1 cellular context compared by ENCODE assay signal in the genomic region with DNA sequence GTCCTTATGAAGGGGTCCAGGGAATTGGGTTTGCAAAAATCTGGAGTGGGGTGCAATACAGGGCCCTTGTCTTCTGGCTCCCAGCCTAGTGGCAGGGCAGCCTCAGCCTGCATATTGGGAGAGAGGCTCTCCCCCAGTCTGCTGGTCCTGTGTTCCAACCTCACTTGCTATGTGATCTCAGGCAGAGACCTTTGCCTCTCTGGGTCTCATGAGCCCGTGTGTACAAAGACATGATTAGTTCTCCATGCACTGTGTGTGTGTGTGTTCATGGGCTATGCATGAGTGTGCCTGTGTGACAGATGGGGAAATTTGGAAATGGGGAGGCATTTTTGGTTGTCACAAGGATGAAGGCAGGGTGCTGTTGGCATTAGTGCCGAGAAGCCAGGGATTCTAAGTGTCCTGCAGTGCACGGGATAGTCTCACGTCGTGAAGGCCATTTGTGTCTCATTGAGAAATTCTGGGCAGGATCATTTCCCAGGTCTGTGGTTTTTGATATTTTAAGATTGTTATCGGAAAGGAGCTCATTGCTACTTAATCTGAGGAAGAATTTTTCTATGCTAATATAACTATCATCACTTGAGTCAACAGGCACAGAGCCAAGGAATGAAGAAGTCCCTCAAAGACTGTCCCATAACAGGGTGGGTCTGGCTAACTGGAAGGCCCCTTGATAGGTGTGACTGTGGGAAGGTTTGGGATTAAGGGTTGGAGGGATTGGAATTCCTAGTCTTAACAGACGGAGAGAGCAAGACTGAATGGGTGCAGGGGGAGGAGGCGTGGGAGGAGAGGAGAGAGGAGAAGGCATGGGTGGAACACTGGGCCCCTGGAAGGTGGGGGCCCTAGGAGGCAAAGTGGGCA.
TF ChIP-seq lines count a peak whose summit lies in the region.

No MANE protein-coding gene starts in this region.

TF ChIP-seq in H1, 55 proteins besides CTCF, POLR2A, EP300 and RAD21:
- TF ChIP-seq CBX8 (IDR thresholded peaks at IDR 0.05; ENCODE audit: borderline replicate concordance, low read depth, low read length) (no peak), FOSL1 (IDR thresholded peaks at IDR 0.05; ENCODE audit: insufficient read depth, low read depth, low read length) (no peak), BRCA1 (IDR thresholded peaks at IDR 0.05; ENCODE audit: low read depth, low read length) (no peak), ASH2L (IDR thresholded peaks at IDR 0.05; ENCODE audit: low read length) (no peak), PHF8 (conservative IDR thresholded peaks at IDR 0.05; ENCODE audit: low read depth, low read length) (no peak), SAP30 (IDR thresholded peaks at IDR 0.05; ENCODE audit: insufficient read depth, insufficient replicate concordance, low read length) (no peak), TAF7 (optimal IDR thresholded peaks at IDR 0.05; ENCODE audit: borderline replicate concordance, low read depth, low read length) (no peak)
- TF ChIP-seq, protein P1, sequence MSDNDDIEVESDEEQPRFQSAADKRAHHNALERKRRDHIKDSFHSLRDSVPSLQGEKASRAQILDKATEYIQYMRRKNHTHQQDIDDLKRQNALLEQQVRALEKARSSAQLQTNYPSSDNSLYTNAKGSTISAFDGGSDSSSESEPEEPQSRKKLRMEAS (IDR thresholded peaks at IDR 0.05): no peak
